Comparison of ENCODE assay signal across 13 cellular contexts in genomic region chr10:12975266-12975665, GRCh38. TPM values are rescaled to one million over a fixed set of nuclear protein-coding genes. Genes with fewer than 3 reads are reported as not detected.
DNase-seq lines count a peak whose midpoint lies in the region; ATAC-seq and TF ChIP-seq lines count a peak whose summit lies in the region.
"Had no signal": no experiment of that assay in that cellular context is flagged by ENCODE, and none has a peak within 500 bp of the region (broad histone marks: within the 10 kb centered on the region; RNA-seq: fewer than 3 reads in every experiment).

No MANE protein-coding gene starts in this region.

- H3K9me3 ChIP-seq in BE2C, result no peaks in the 10 kb centered on the region
- no peaks in the 10 kb centered on the region for H3K9me3 ChIP-seq in WERI-Rb-1 (ENCODE audit: severe bottlenecking)
- H3K9me3 ChIP-seq: body of pancreas, vagina had no signal

- TF ChIP-seq CTCF in BE2C (IDR thresholded peaks at IDR 0.05; ENCODE audit: low read depth, low read length) (peak; percentile 40), WERI-Rb-1 (IDR thresholded peaks at IDR 0.05; ENCODE audit: low read depth, low read length) (0 out of 2 replicates have a peak, but pooled peaks have one; percentile 18), kidney epithelial cell (IDR thresholded peaks at IDR 0.05; ENCODE audit: insufficient read depth, low read length, poor library complexity, severe bottlenecking) (peak; percentile 16)

- no peak for ATAC-seq in GM18519 (IDR thresholded peaks at IDR 0.05; ENCODE audit: low FRiP score, unreplicated experiment)
- no peak for ATAC-seq in activated CD4-positive, CD25-positive, alpha-beta regulatory T cell treated with anti-CD3 and anti-CD28 coated beads, Interleukin-2, amount 50 U/mL, for 24 hours
- ATAC-seq: body of pancreas, right cardiac atrium had no signal

- no peak overlapping the region for H3K27ac ChIP-seq in WERI-Rb-1
- H3K27ac ChIP-seq: body of pancreas, vagina had no signal

- H3K27me3 ChIP-seq in BE2C (no peaks in the 10 kb centered on the region), WERI-Rb-1 (ENCODE audit: insufficient read depth, low read depth, severe bottlenecking) (no peaks in the 10 kb centered on the region), kidney epithelial cell (ENCODE audit: control insufficient read depth, insufficient read depth, low read length) (peaks cover 3% of the 10 kb centered on the region)
- H3K27me3 ChIP-seq: body of pancreas, vagina had no signal

- H3K4me1 ChIP-seq in BE2C, result peaks cover 18% of the 10 kb centered on the region
- H3K4me1 ChIP-seq: body of pancreas, vagina had no signal

- H3K36me3 ChIP-seq in BE2C (no peaks in the 10 kb centered on the region), WERI-Rb-1 (no peaks in the 10 kb centered on the region), kidney epithelial cell (ENCODE audit: control insufficient read depth, insufficient read depth, low read length) (no peaks in the 10 kb centered on the region)
- H3K36me3 ChIP-seq: vagina had no signal

- DNase-seq in BE2C (no peak), HT-29 (ENCODE audit: low spot score) (peak; percentile 26), WERI-Rb-1 (no peak), kidney epithelial cell (ENCODE audit: low read depth) (no peak), DMS153 treated with DMSO at 0.1 percent for 48 hours (lab: John Stamatoyannopoulos, UW; ENCODE audit: unreplicated experiment) (no peak), NCI-H510A treated with DMSO at 0.1 percent for 48 hours (lab: John Stamatoyannopoulos, UW) (no peak)
- DNase-seq: body of pancreas; CD4-positive, CD25-positive, alpha-beta regulatory T cell; NCI-H446 treated with DMSO at 0.1 percent for 48 hours; right cardiac atrium had no signal

- H3K4me3 ChIP-seq in BE2C (ENCODE audit: low read depth, low read length) (no peak overlapping the region), WERI-Rb-1 (ENCODE audit: low read depth, low read length) (no peak overlapping the region), kidney epithelial cell (ENCODE audit: low read depth, low read length) (no peak overlapping the region)
- H3K4me3 ChIP-seq: body of pancreas, vagina had no signal

RNA-seq across cellular contexts. Expression of gene CCDC3, which starts 26.2 kb away (rescaled TPM):
- 0.14 TPM for polyA plus RNA-seq in BE2C (2012; ENCODE audit: insufficient read depth, insufficient read length, low read depth)
- not detected in 2 replicates for total RNA-seq in HT-29 (2014; rRNA removed; shearing (Covaris generic))
- total RNA-seq in kidney epithelial cell, result 0.14 and 0.17 TPM in 2 replicates
- polyA plus RNA-seq: CD4-positive, CD25-positive, alpha-beta regulatory T cell had no signal
